14 cellular contexts compared by ENCODE assay signal in genomic region chr3:15903164-15903563, GRCh38.
A peak's percentile ranks its signal among the peaks of the same experiment; 100 is the strongest.
DNase-seq lines count a peak whose midpoint lies in the region; ATAC-seq and TF ChIP-seq lines count a peak whose summit lies in the region.
"Had no signal": no experiment of that assay in that cellular context is flagged by ENCODE, and none has a peak within 500 bp of the region (broad histone marks: within the 10 kb centered on the region; RNA-seq: fewer than 3 reads in every experiment).

No MANE protein-coding gene starts in this region.

- no TSS peak for BruUV-seq in mammary epithelial cell (replicated peaks; lab: Mats Ljungman, UMichigan)

- CTCF ChIA-PET in mammary epithelial cell (lab: Charles Lee; ENCODE audit: low non-redundant PET), result no interaction called here

- no peak overlapping the region for H3K4me3 ChIP-seq in GM23248
- no peak overlapping the region for H3K4me3 ChIP-seq in mammary epithelial cell (replicated peaks in 1 of 3; ENCODE audit: insufficient read depth in 1 of 3, low read depth in 2 of 3, low read length in 3 of 3)
- no peak overlapping the region for H3K4me3 ChIP-seq in right atrium auricular region
- H3K4me3 ChIP-seq: hepatocyte, Peyer's patch had no signal

- H3K4me1 ChIP-seq in GM23248 (ENCODE audit: insufficient read depth), result peaks cover 16% of the 10 kb centered on the region
- peaks cover 16% of the 10 kb centered on the region for H3K4me1 ChIP-seq in mammary epithelial cell (ENCODE audit: insufficient read depth, low read length)
- peaks cover 0 to 17% of the 10 kb centered on the region in 2 donors for H3K4me1 ChIP-seq in right atrium auricular region
- H3K4me1 ChIP-seq: Peyer's patch had no signal

- H4K20me1 ChIP-seq in GM23248 (ENCODE audit: insufficient read depth), result no peaks in the 10 kb centered on the region
- no peaks in the 10 kb centered on the region for H4K20me1 ChIP-seq in mammary epithelial cell (ENCODE audit: insufficient read depth, low read length)

- in situ Hi-C loops in GM23248 (cut with MboI) (no loop called here), mammary epithelial cell (cut with MboI; ENCODE audit: low sequenced_read_pairs in 2 of 2) (no loop called here)

- H2AFZ ChIP-seq in GM23248 (peak overlapping the region; percentile 56), mammary epithelial cell (ENCODE audit: low read depth, low read length) (peak overlapping the region; percentile 60)
- H2AFZ ChIP-seq: hepatocyte had no signal

- peak; percentile 82 for DNase-seq in GM23248
- peak; percentile 24 for DNase-seq in mammary epithelial cell
- peak; percentile 61 for DNase-seq in right atrium auricular region (ENCODE audit: low spot score)
- DNase-seq in stromal cell of bone marrow (ENCODE audit: low read depth), result peak; percentile 72
- DNase-seq in NCI-H187 treated with DMSO at 0.1 percent for 48 hours (lab: John Stamatoyannopoulos, UW), result no peak
- DNase-seq in NCI-H1105 treated with DMSO at 0.1 percent for 48 hours (lab: John Stamatoyannopoulos, UW), result no peak
- DNase-seq: activated naive CD4-positive, alpha-beta T cell treated with anti-CD3 and anti-CD28 coated beads, Interleukin-2, amount 10 ng/mL, durations not matched to agents 7 days and 5 days; CD4-positive, alpha-beta memory T cell; H9; NCI-H226; Peyer's patch had no signal

- TF ChIP-seq CTCF in mammary epithelial cell (conservative IDR thresholded peaks at IDR 0.05 in 1 of 2, IDR thresholded peaks at IDR 0.05 in 1 of 2; ENCODE audit: extremely low read depth in 1 of 2, insufficient read depth in 1 of 2, low read depth in 1 of 2, low read length in 2 of 2) (no peak), right atrium auricular region (IDR thresholded peaks at IDR 0.05) (no peak)

- no peak for ATAC-seq in GM18909 (IDR thresholded peaks at IDR 0.05; ENCODE audit: poor library complexity, unreplicated experiment)
- no peak for ATAC-seq in GM21367 (IDR thresholded peaks at IDR 0.05; ENCODE audit: unreplicated experiment)

- WGBS in GM23248 (ENCODE audit: low coverage in 1 of 2, low lambda C conversion rate in 2 of 2, missing lambda C conversion rate in 2 of 2), 2 experiments, result 38 to 45% methylated on average over 3 of the region's 3 CpGs
- WGBS in mammary epithelial cell (ENCODE audit: low coverage, missing lambda C conversion rate), result 33% methylated on average over 3 of the region's 3 CpGs

- no peaks in the 10 kb centered on the region for H3K27me3 ChIP-seq in GM23248 (replicated peaks; ENCODE audit: insufficient read depth)
- H3K27me3 ChIP-seq in mammary epithelial cell (ENCODE audit: insufficient read depth, low read length), result no peaks in the 10 kb centered on the region
- no peaks in the 10 kb centered on the region for H3K27me3 ChIP-seq in right atrium auricular region
- H3K27me3 ChIP-seq: hepatocyte, Peyer's patch had no signal

- H3K4me2 ChIP-seq in GM23248 (ENCODE audit: unreplicated experiment), result peak overlapping the region; percentile 40
- H3K4me2 ChIP-seq in mammary epithelial cell (ENCODE audit: insufficient read depth, low read depth, low read length), result no peak overlapping the region
- H3K4me2 ChIP-seq: hepatocyte had no signal

- peaks cover 10% of the 10 kb centered on the region; the same call in 1 of the 2 replicates for H3F3A ChIP-seq in GM23248 (ENCODE audit: insufficient read depth)

- no peaks in the 10 kb centered on the region for H3K79me2 ChIP-seq in GM23248 (ENCODE audit: insufficient read depth)
- H3K79me2 ChIP-seq in mammary epithelial cell (ENCODE audit: insufficient read depth, low read length), result no peaks in the 10 kb centered on the region
- H3K79me2 ChIP-seq: hepatocyte had no signal

- no peaks in the 10 kb centered on the region for H3K9me3 ChIP-seq in GM23248 (ENCODE audit: low read depth)
- H3K9me3 ChIP-seq in mammary epithelial cell (replicated peaks; ENCODE audit: insufficient read depth, low read length), result no peaks in the 10 kb centered on the region
- H3K9me3 ChIP-seq in right atrium auricular region, result no peaks in the 10 kb centered on the region
- H3K9me3 ChIP-seq: Peyer's patch had no signal

- H3K27ac ChIP-seq in GM23248 (peak overlapping the region; percentile 71), mammary epithelial cell (ENCODE audit: insufficient read depth, low read depth, low read length) (peak overlapping the region; percentile 1), right atrium auricular region (peak overlapping the region; percentile 33 to 46)
- H3K27ac ChIP-seq: hepatocyte, Peyer's patch had no signal

- intact Hi-C loops in mammary epithelial cell (cut with micrococcal nuclease), result no loop called here

- H3K36me3 ChIP-seq in GM23248 (ENCODE audit: low read depth), result no peaks in the 10 kb centered on the region
- no peaks in the 10 kb centered on the region for H3K36me3 ChIP-seq in mammary epithelial cell (ENCODE audit: insufficient read depth, low read length)
- no peaks in the 10 kb centered on the region for H3K36me3 ChIP-seq in right atrium auricular region
- H3K36me3 ChIP-seq: Peyer's patch had no signal

- dilution Hi-C loops in mammary epithelial cell (cut with HindIII; ENCODE audit: low sequenced_read_pairs), result no loop called here

- peak overlapping the region; percentile 67 for H3K9ac ChIP-seq in GM23248
- no peak overlapping the region for H3K9ac ChIP-seq in mammary epithelial cell (ENCODE audit: insufficient read depth, low read length)

- no peaks in the 10 kb centered on the region for H3K9me2 ChIP-seq in GM23248 (ENCODE audit: insufficient read depth)

Comparison
In these comparisons a context has a peak if more than half of its experiments do, and no peak if none do; other contexts are left out.
1. DNase-seq: peak in GM23248 (single experiment), mammary epithelial cell (single experiment), right atrium auricular region (single experiment) and stromal cell of bone marrow (single experiment); none in NCI-H187 treated with DMSO at 0.1 percent for 48 hours (single experiment) and NCI-H1105 treated with DMSO at 0.1 percent for 48 hours (single experiment).
2. H3K27ac ChIP-seq: peak in every context shown above with its lines; median percentile 71 in GM23248; 40 in right atrium auricular region; 1 in mammary epithelial cell.